Comparison of ENCODE assay signal across 17 cellular contexts in genomic region chr2:133667-134593, GRCh38.
DNase-seq lines count a peak whose midpoint lies in the region; ATAC-seq, FAIRE-seq and TF ChIP-seq lines count a peak whose summit lies in the region.
"Had no signal": no experiment of that assay in that cellular context is flagged by ENCODE, and none has a peak within 500 bp of the region (broad histone marks: within the 10 kb centered on the region; RNA-seq: fewer than 3 reads in every experiment).

No MANE protein-coding gene starts in this region.

- H3K27ac Mint-ChIP-seq in GM23338 = no peak overlapping the region
- no peak overlapping the region for H3K27ac Mint-ChIP-seq in WTC11
- H3K27ac Mint-ChIP-seq: B cell; CD4-positive, CD25-positive, alpha-beta regulatory T cell had no signal

- H3K9ac ChIP-seq in keratinocyte (ENCODE audit: control insufficient read depth, extremely low read depth, insufficient read depth, low read length) = no peak overlapping the region

- H3F3A ChIP-seq in GM23338 (replicated peaks; ENCODE audit: low read depth) = no peaks in the 10 kb centered on the region

- no peaks in the 10 kb centered on the region for H3K9me3 ChIP-seq in keratinocyte (ENCODE audit: control insufficient read depth, low read depth, low read length)

- H3K4me3 Mint-ChIP-seq in GM23338 = no peak overlapping the region
- H3K4me3 Mint-ChIP-seq in WTC11 = no peak overlapping the region
- H3K4me3 Mint-ChIP-seq: B cell; CD4-positive, CD25-positive, alpha-beta regulatory T cell had no signal

- peak; percentile 64 for FAIRE-seq in keratinocyte (lab: Jason Lieb, UNC)
- FAIRE-seq: HepG2 had no signal

- H3K9me1 ChIP-seq in keratinocyte (ENCODE audit: control insufficient read depth, extremely low read depth, insufficient read depth, low read length) = no peaks in the 10 kb centered on the region

- no peak for TF ChIP-seq CTCF in GM23338 (conservative IDR thresholded peaks at IDR 0.05; ENCODE audit: low read depth in 2 of 2)
- no peak for TF ChIP-seq CTCF in WTC11 (IDR thresholded peaks at IDR 0.05)
- TF ChIP-seq CTCF in keratinocyte (optimal IDR thresholded peaks at IDR 0.05 in 1 of 3, IDR thresholded peaks at IDR 0.05 in 1 of 3, conservative IDR thresholded peaks at IDR 0.05 in 1 of 3; ENCODE audit: extremely low read depth in 1 of 3, insufficient read depth in 2 of 3, low read length in 3 of 3) = no peak
- no peak for TF ChIP-seq CTCF in omental fat pad (IDR thresholded peaks at IDR 0.05)

- H3K9me3 Mint-ChIP-seq in GM23338 = no peaks in the 10 kb centered on the region
- peaks cover 16% of the 10 kb centered on the region for H3K9me3 Mint-ChIP-seq in WTC11

- no peak overlapping the region for H2AFZ ChIP-seq in GM23338
- no peak overlapping the region for H2AFZ ChIP-seq in keratinocyte (ENCODE audit: control insufficient read depth, low read length)

- H3K27ac ChIP-seq in GM23338 (ENCODE audit: low read depth) = no peak overlapping the region
- no peak overlapping the region for H3K27ac ChIP-seq in keratinocyte (ENCODE audit: control insufficient read depth, insufficient read depth, low read length)

- H3K27me3 ChIP-seq in GM23338 (ENCODE audit: insufficient read depth) (no peaks in the 10 kb centered on the region), keratinocyte (ENCODE audit: control insufficient read depth, extremely low read depth, insufficient read depth, low read length) (no peaks in the 10 kb centered on the region)

- H3K4me1 ChIP-seq in GM23338 (ENCODE audit: insufficient read depth) (peaks cover 11% of the 10 kb centered on the region), keratinocyte (ENCODE audit: control insufficient read depth, extremely low read depth, insufficient read depth, low read length) (no peaks in the 10 kb centered on the region)
- H3K4me1 ChIP-seq: Caco-2 had no signal

- no peaks in the 10 kb centered on the region for H4K20me1 ChIP-seq in GM23338 (replicated peaks; ENCODE audit: insufficient read depth)
- H4K20me1 ChIP-seq in keratinocyte (ENCODE audit: control insufficient read depth, extremely low read depth, insufficient read depth, low read length) = no peaks in the 10 kb centered on the region

- CTCF ChIA-PET in WTC11 (lab: Charles Lee) = no interaction called here

- H3K79me2 ChIP-seq in GM23338 (replicated peaks; ENCODE audit: insufficient read depth) = no peaks in the 10 kb centered on the region
- H3K79me2 ChIP-seq in keratinocyte (ENCODE audit: control insufficient read depth, insufficient read depth, low read length) = no peaks in the 10 kb centered on the region

- POLR2A ChIA-PET in WTC11 (lab: Charles Lee) = no interaction called here

- no peaks in the 10 kb centered on the region for H3K9me2 ChIP-seq in GM23338 (ENCODE audit: insufficient read depth)

- DNase-seq in GM23338 (ENCODE audit: low spot score) (peak; percentile 43), WTC11 (ENCODE audit: low spot score) (no peak), keratinocyte (ENCODE audit: low read depth, low spot score) (no peak), omental fat pad (ENCODE audit: low spot score) (no peak), DMS114 treated with DMSO at 0.1 percent for 48 hours (lab: John Stamatoyannopoulos, UW; ENCODE audit: unreplicated experiment) (no peak)
- DNase-seq: Caco-2; CD4-positive, CD25-positive, alpha-beta regulatory T cell; H7; KG1; NCI-H1436; NCI-H2081; NCI-H510A; NCI-H774 had no signal

- H3K4me1 Mint-ChIP-seq in GM23338 (peaks cover 22% of the 10 kb centered on the region), WTC11 (peaks cover 27% of the 10 kb centered on the region)
- H3K4me1 Mint-ChIP-seq: B cell; CD4-positive, CD25-positive, alpha-beta regulatory T cell had no signal

- dilution Hi-C loops in keratinocyte (cut with MboI; ENCODE audit: extremely low pct_ligation_motif_present, low sequenced_read_pairs) = no loop called here

- H3K4me2 ChIP-seq in GM23338 = no peak overlapping the region
- no peak overlapping the region for H3K4me2 ChIP-seq in keratinocyte (ENCODE audit: control insufficient read depth, extremely low read depth, insufficient read depth, low read depth, low read length)

- H3K27me3 Mint-ChIP-seq in GM23338 (ENCODE audit: insufficient read depth, low read depth, poor library complexity) (peaks cover 4% of the 10 kb centered on the region), WTC11 (ENCODE audit: low read depth) (no peaks in the 10 kb centered on the region; the same call in 1 of the 2 replicates)

- H3K36me3 ChIP-seq in GM23338 (ENCODE audit: insufficient read depth) (no peaks in the 10 kb centered on the region), keratinocyte (ENCODE audit: control insufficient read depth in 2 of 2, extremely low read depth in 1 of 2, insufficient read depth in 2 of 2, low read length in 2 of 2) (no peaks in the 10 kb centered on the region)

- ATAC-seq in GM23338 = peak; percentile 85
- peak; percentile 71 for ATAC-seq in WTC11
- peak; percentile 78 for ATAC-seq in omental fat pad (ENCODE audit: low FRiP score)
- ATAC-seq in HG03565 (IDR thresholded peaks at IDR 0.05; ENCODE audit: unreplicated experiment) = no peak
- ATAC-seq in GM21825 (IDR thresholded peaks at IDR 0.05; ENCODE audit: unreplicated experiment) = no peak
- ATAC-seq: HepG2 had no signal

- H3K36me3 Mint-ChIP-seq in GM23338 (ENCODE audit: low read depth) (no peaks in the 10 kb centered on the region), WTC11 (no peaks in the 10 kb centered on the region)
- H3K36me3 Mint-ChIP-seq: CD4-positive, CD25-positive, alpha-beta regulatory T cell had no signal

- no peak overlapping the region for H3K4me3 ChIP-seq in GM23338
- no peak overlapping the region for H3K4me3 ChIP-seq in keratinocyte (ENCODE audit: control insufficient read depth in 2 of 3, extremely low read depth in 1 of 3, insufficient read depth in 2 of 3, low read depth in 1 of 3, low read length in 3 of 3)

TF ChIP-seq in GM23338, 12 proteins besides CTCF, POLR2A, EP300 and RAD21 (continues in another document):
- no peak for TF ChIP-seq NANOG (IDR thresholded peaks at IDR 0.05; ENCODE audit: borderline replicate concordance)
- no peak for TF ChIP-seq REST (IDR thresholded peaks at IDR 0.05; ENCODE audit: unreplicated experiment)
- no peak for TF ChIP-seq STAT1 (IDR thresholded peaks at IDR 0.05; ENCODE audit: unreplicated experiment)
- TF ChIP-seq EZH2 (IDR thresholded peaks at IDR 0.05; ENCODE audit: low read depth, unreplicated experiment) = no peak
- no peak for TF ChIP-seq EZH2phosphoT487 (IDR thresholded peaks at IDR 0.05; ENCODE audit: unreplicated experiment)
- no peak for TF ChIP-seq ZNF114 (CRISPR knock-in tag; IDR thresholded peaks at IDR 0.05)

TF ChIP-seq in WTC11, 78 proteins besides CTCF, POLR2A, EP300 and RAD21:
- no peak for TF ChIP-seq GRHL2 (CRISPR knock-in tag; IDR thresholded peaks at IDR 0.05; ENCODE audit: insufficient replicate concordance, severe bottlenecking)
- TF ChIP-seq ZMAT4 (CRISPR knock-in tag; IDR thresholded peaks at IDR 0.05) = no peak
- no peak for TF ChIP-seq RORB (CRISPR knock-in tag; IDR thresholded peaks at IDR 0.05)

Comparison
In these comparisons a context has a peak if more than half of its experiments do, and no peak if none do; other contexts are left out.
1. ATAC-seq: peak in GM23338 (single experiment), WTC11 (single experiment) and omental fat pad (single experiment); none in HG03565 (single experiment) and GM21825 (single experiment).